In the genomic region with DNA sequence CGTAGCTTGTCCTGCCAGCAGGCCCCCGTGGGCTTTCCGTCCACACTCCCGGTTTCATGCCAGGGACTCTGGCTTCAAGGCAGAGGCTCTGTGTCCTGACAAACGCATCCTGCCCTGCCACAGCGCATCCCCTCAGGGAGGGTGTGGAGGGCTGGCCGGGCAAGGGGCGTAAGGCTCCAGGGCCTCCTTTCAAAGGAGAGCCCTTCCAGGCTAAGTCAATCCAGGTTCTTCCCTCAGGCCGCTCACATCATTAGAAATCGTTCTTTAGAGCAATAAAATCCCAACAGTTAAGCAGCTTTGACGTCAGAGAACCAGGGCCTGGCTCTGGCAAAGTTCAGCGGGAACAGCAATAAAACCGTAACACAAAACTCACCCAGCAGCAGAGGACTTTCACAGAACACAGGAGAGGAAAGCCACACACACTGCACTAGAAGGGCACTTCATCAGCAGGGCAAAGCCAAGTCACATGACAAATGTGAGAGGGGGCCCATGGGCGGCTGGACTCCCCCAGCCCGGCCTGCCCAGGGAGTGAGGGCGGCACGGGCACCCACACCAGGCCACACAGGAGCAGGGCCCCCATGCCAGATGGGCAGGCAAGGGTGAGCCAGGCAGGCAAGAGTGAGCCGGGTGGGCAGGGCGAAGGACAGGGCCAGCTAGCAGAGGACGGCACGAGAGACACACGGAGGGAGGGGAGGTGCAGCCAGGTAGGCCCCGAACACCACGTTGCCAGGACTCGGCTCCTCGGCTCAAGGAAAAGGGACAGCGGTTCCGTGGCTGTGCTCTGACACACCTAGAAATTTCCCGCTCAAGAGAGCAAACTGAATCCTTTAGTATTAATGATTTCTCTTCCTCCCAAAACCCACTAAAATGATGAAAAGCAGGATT, we compare ENCODE assay signal across 12 cellular contexts. TPM values are rescaled to one million over a fixed set of nuclear protein-coding genes. Genes with fewer than 3 reads are reported as not detected.
DNase-seq lines count a peak whose midpoint lies in the region; ATAC-seq and TF ChIP-seq lines count a peak whose summit lies in the region.
"Had no signal": no experiment of that assay in that cellular context is flagged by ENCODE, and none has a peak within 500 bp of the region (broad histone marks: within the 10 kb centered on the region; RNA-seq: fewer than 3 reads in every experiment).

No MANE protein-coding gene starts in this region.

- H3K36me3 ChIP-seq in esophagus squamous epithelium (peaks cover 0 to 58% (median 0%) of the 10 kb centered on the region in 3 donors), mucosa of rectum (ENCODE audit: control insufficient read depth in 2 of 2, insufficient read depth in 2 of 2, low read length in 2 of 2) (peaks cover 0 to 18% of the 10 kb centered on the region in 2 donors), tibial nerve (peaks cover 0 to 35% (median 0%) of the 10 kb centered on the region in 3 donors)

- TF ChIP-seq CTCF in esophagus squamous epithelium (IDR thresholded peaks at IDR 0.05) (no peak), tibial nerve (IDR thresholded peaks at IDR 0.05) (no peak), coronary artery (IDR thresholded peaks at IDR 0.05) (no peak)

- no peaks in the 10 kb centered on the region for H3K27me3 ChIP-seq in esophagus squamous epithelium
- H3K27me3 ChIP-seq in mucosa of rectum (ENCODE audit: control insufficient read depth in 2 of 2, insufficient read depth in 2 of 2, low read length in 2 of 2), result no peaks in the 10 kb centered on the region
- H3K27me3 ChIP-seq in tibial nerve, result no peaks in the 10 kb centered on the region
- H3K27me3 ChIP-seq: adrenal gland had no signal

- H3K4me1 ChIP-seq in esophagus squamous epithelium, result peaks cover 0 to 34% (median 6%) of the 10 kb centered on the region in 3 donors
- H3K4me1 ChIP-seq in mucosa of rectum (ENCODE audit: control insufficient read depth in 2 of 2, insufficient read depth in 2 of 2, low read length in 2 of 2), result peaks cover 18 to 20% of the 10 kb centered on the region in 2 donors
- H3K4me1 ChIP-seq in tibial nerve, result peaks cover 0 to 26% (median 14%) of the 10 kb centered on the region in 4 donors
- H3K4me1 ChIP-seq: adrenal gland had no signal

- ATAC-seq in HG03439 (IDR thresholded peaks at IDR 0.05; ENCODE audit: unreplicated experiment) (no peak), HG03342 (IDR thresholded peaks at IDR 0.05; ENCODE audit: unreplicated experiment) (no peak)
- ATAC-seq: naive thymus-derived CD4-positive, alpha-beta T cell; stimulated activated memory B cell treated with anti-CD40 and anti-IgM and Interleukin-4, amounts not matched to agents 10 μg/mL and 1 μg/mL and 100 μg/mL, for 72 hours had no signal

- H3K9ac ChIP-seq in mucosa of rectum (ENCODE audit: low read depth in 1 of 2, low read length in 2 of 2), result peak overlapping the region; percentile 60 to 68

- TF ChIP-seq POLR2A in esophagus squamous epithelium (IDR thresholded peaks at IDR 0.05) (peak in 1 of 4 donors; percentile 9), tibial nerve (IDR thresholded peaks at IDR 0.05) (no peak)

- 82 to 85% methylated on average over 12 to 22 of the region's 29 CpGs for WGBS in esophagus squamous epithelium, 2 donors
- 63 to 67% methylated on average over 28 to 29 of the region's 29 CpGs for WGBS in tibial nerve, 2 donors

- peak overlapping the region; percentile 32 to 83 (median 74) for H3K27ac ChIP-seq in esophagus squamous epithelium
- H3K27ac ChIP-seq in mucosa of rectum (ENCODE audit: low read depth in 2 of 2, low read length in 2 of 2), result peak overlapping the region; percentile 86 to 91
- peak overlapping the region; percentile 47 to 81 (median 73) for H3K27ac ChIP-seq in tibial nerve
- no peak overlapping the region for H3K27ac ChIP-seq in coronary artery

- intact Hi-C loops in esophagus squamous epithelium (cut with DNase I), result no loop called here

- DNase-seq in NCI-H510A treated with DMSO at 0.1 percent for 48 hours (lab: John Stamatoyannopoulos, UW) (peak; percentile 62), esophagus squamous epithelium (lab: John Stamatoyannopoulos, UW) (no peak), tibial nerve (ENCODE audit: low spot score in 2 of 2) (no peak), GF-D8 (lab: John Stamatoyannopoulos, UW) (no peak), coronary artery (ENCODE audit: low spot score) (no peak)
- DNase-seq: effector CD4-positive, alpha-beta T cell; naive thymus-derived CD4-positive, alpha-beta T cell had no signal

- TF ChIP-seq EP300 in tibial nerve (IDR thresholded peaks at IDR 0.05), result peak in 1 of 2 donors; percentile 43

- H3K9me3 ChIP-seq in esophagus squamous epithelium, result no peaks in the 10 kb centered on the region
- peaks cover 0 to 3% of the 10 kb centered on the region in 2 donors for H3K9me3 ChIP-seq in mucosa of rectum (ENCODE audit: control insufficient read depth in 2 of 2, low read length in 2 of 2)
- no peaks in the 10 kb centered on the region for H3K9me3 ChIP-seq in tibial nerve
- H3K9me3 ChIP-seq: adrenal gland had no signal

- H3K4me3 ChIP-seq in esophagus squamous epithelium, result no peak overlapping the region
- peak overlapping the region in 1 of 2 donors; percentile 47 for H3K4me3 ChIP-seq in mucosa of rectum (ENCODE audit: low read length in 2 of 2)
- H3K4me3 ChIP-seq in tibial nerve, result no peak overlapping the region
- H3K4me3 ChIP-seq in coronary artery, result no peak overlapping the region
- H3K4me3 ChIP-seq: adrenal gland had no signal

RNA-seq across cellular contexts. Expression of a gene that starts 52.0 kb away (rescaled TPM):
- total RNA-seq in esophagus squamous epithelium (10 to 100 TPM; 21.6 to 72.7 (median 35.2) TPM), tibial nerve (100 to 1,000 TPM in 2 of 4 donors, 10 to 100 TPM in 2; 68.0 to 123 (median 86.5) TPM)

Comparison
In these comparisons a context has a peak if more than half of its experiments do, and no peak if none do; other contexts are left out.
1. H3K27ac ChIP-seq: peak in esophagus squamous epithelium (4 of 4), mucosa of rectum (2 of 2) and tibial nerve (4 of 4); none in coronary artery (0 of 2).